In the genomic region with DNA sequence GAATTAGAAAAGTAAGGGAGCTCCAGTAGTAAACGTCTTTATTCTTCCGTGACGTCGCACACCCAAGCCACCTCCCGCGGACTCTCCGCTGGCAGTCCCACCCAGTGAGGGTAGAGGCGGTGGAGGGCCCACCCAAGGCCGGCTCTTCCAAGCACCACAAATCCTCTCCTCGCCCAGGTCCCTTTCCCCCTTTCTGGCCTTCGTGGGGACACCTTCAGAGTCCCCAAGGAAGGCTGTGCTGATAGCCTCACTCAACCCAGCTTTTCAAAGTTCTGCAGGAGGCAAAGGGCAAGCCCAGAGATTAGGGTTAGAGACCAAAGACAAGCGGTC, we compare ENCODE assay signal across 8 cellular contexts. TPM values are rescaled to one million over a fixed set of nuclear protein-coding genes. Genes with fewer than 3 reads are reported as not detected.
DNase-seq lines count a peak whose midpoint lies in the region; ATAC-seq and TF ChIP-seq lines count a peak whose summit lies in the region.

No MANE protein-coding gene starts in this region.

- no peak for TF ChIP-seq POLR2A in gastroesophageal sphincter (IDR thresholded peaks at IDR 0.05)
- no peak for TF ChIP-seq POLR2A in sigmoid colon (IDR thresholded peaks at IDR 0.05)

- H3K9me3 Mint-ChIP-seq in T-cell, result no peaks in the 10 kb centered on the region

- H3K36me3 Mint-ChIP-seq in T-cell, result peaks cover 39% of the 10 kb centered on the region

- no peaks in the 10 kb centered on the region for H3K9me3 ChIP-seq in gastroesophageal sphincter
- H3K9me3 ChIP-seq in sigmoid colon, result no peaks in the 10 kb centered on the region

- no peak for TF ChIP-seq CTCF in GM12875 (IDR thresholded peaks at IDR 0.05; ENCODE audit: borderline replicate concordance, insufficient read depth, low read depth, low read length)
- TF ChIP-seq CTCF in gastroesophageal sphincter (IDR thresholded peaks at IDR 0.05), result no peak
- no peak for TF ChIP-seq CTCF in sigmoid colon (IDR thresholded peaks at IDR 0.05)

- peak in 1 of 34 experiments; percentile 8 for DNase-seq in T-cell
- DNase-seq in sigmoid colon, result peak; percentile 68
- DNase-seq in NCI-H2227 (lab: John Stamatoyannopoulos, UW; ENCODE audit: unreplicated experiment), result no peak
- DNase-seq in EL, result no peak
- DNase-seq in NCI-H1092 (lab: John Stamatoyannopoulos, UW), result no peak

- POLR2A ChIA-PET in T-cell (lab: Charles Lee), result interaction anchor here (1.1 to 2.2 kb wide), 3 partner anchors 9 to 34 kb away, joined by 4 to 13 read pairs (median 8); partner anchors contain the start of gene GPATCH3 (in 2 of the 2)

- peak overlapping the region; percentile 79 to 98 (median 90) for H3K27ac ChIP-seq in gastroesophageal sphincter
- H3K27ac ChIP-seq in sigmoid colon, result peak overlapping the region; percentile 88 to 92 (median 90)

- CTCF ChIA-PET in T-cell (lab: Charles Lee), result interaction anchor here in 1 of 2 donors (0.6 to 2.2 kb wide), 6 partner anchors 9 to 192 kb away, joined by 3 to 13 read pairs (median 6); partner anchors contain the start of gene GPATCH3

- WGBS in gastroesophageal sphincter (ENCODE audit: low coverage in 1 of 2), 2 donors, result 2 to 14% methylated on average over 2 to 10 of the region's 12 CpGs
- WGBS in sigmoid colon, 2 donors, result 1 to 5% methylated on average over 12 of the region's 12 CpGs

- no peaks in the 10 kb centered on the region for H3K27me3 ChIP-seq in gastroesophageal sphincter
- no peaks in the 10 kb centered on the region for H3K27me3 ChIP-seq in sigmoid colon

- H3K36me3 ChIP-seq in gastroesophageal sphincter (peaks cover 0 to 82% of the 10 kb centered on the region in 2 donors), sigmoid colon (peaks cover 21 to 76% (median 46%) of the 10 kb centered on the region in 4 donors)

- peak overlapping the region; percentile 88 to 96 (median 95) for H3K4me3 Mint-ChIP-seq in T-cell

- ATAC-seq in HG02763 (IDR thresholded peaks at IDR 0.05; ENCODE audit: unreplicated experiment), result peak; percentile 10
- ATAC-seq in T-cell (replicated peaks in 1 of 4), result peak; percentile 52 to 53 (median 52)
- peak; percentile 32 for ATAC-seq in gastroesophageal sphincter

- peaks cover 28 to 35% (median 32%) of the 10 kb centered on the region in 3 donors for H3K4me1 Mint-ChIP-seq in T-cell

- no peaks in the 10 kb centered on the region for H3K27me3 Mint-ChIP-seq in T-cell

- H3K27ac Mint-ChIP-seq in T-cell, result peak overlapping the region; percentile 93

- H3K4me1 ChIP-seq in gastroesophageal sphincter (peaks cover 3 to 41% (median 17%) of the 10 kb centered on the region in 3 donors), sigmoid colon (peaks cover 0 to 23% (median 21%) of the 10 kb centered on the region in 4 donors)

- peak overlapping the region; percentile 81 for H3K4me3 ChIP-seq in GM12875 (ENCODE audit: low read depth, low read length)
- peak overlapping the region; percentile 67 to 96 for H3K4me3 ChIP-seq in gastroesophageal sphincter
- H3K4me3 ChIP-seq in sigmoid colon, result peak overlapping the region; percentile 66 to 81 (median 74)

- intact Hi-C loops in sigmoid colon (cut with DNase I), result no loop called here

- no peak for TF ChIP-seq EP300 in gastroesophageal sphincter (IDR thresholded peaks at IDR 0.05)
- no peak for TF ChIP-seq EP300 in sigmoid colon (IDR thresholded peaks at IDR 0.05)

RNA-seq across cellular contexts. Expression of gene GPN2, which starts 0.3 kb away (rescaled TPM):
- total RNA-seq in T-cell (10 to 100 TPM; 30.8 to 35.7 (median 32.7) TPM), gastroesophageal sphincter (10 to 100 TPM; 10.4 to 17.3 (median 12.8) TPM), sigmoid colon (10 to 100 TPM in 1 of 4 donors, 1 to 10 TPM in 3; 7.4 to 11.0 (median 9.8) TPM)
- 10 to 100 TPM; 12.0 to 18.6 (median 18.5) TPM for polyA plus RNA-seq in sigmoid colon

RNA-seq across cellular contexts. Expression of gene GPATCH3, which starts 9.8 kb away (rescaled TPM):
- total RNA-seq in T-cell, result 10 to 100 TPM; 23.6 to 28.6 (median 27.6) TPM
- total RNA-seq in gastroesophageal sphincter, result 10 to 100 TPM in 3 of 4 donors, 1 to 10 TPM in 1; 5.1 to 21.6 (median 14.4) TPM
- 1 to 10 TPM; 6.6 to 9.7 (median 7.5) TPM for total RNA-seq in sigmoid colon
- polyA plus RNA-seq in sigmoid colon, result 10 to 100 TPM; 12.0 to 14.3 (median 12.8) TPM

RNA-seq across cellular contexts. Expression of gene NR0B2, which starts 23.3 kb away (rescaled TPM):
- total RNA-seq in T-cell (not detected), gastroesophageal sphincter (not detected), sigmoid colon (not detected)
- under 1 TPM in 1 of 3 donors, not detected in 2; 0.82 TPM for polyA plus RNA-seq in sigmoid colon

RNA-seq across cellular contexts. Expression of gene SFN, which starts 27.5 kb away (rescaled TPM):
- total RNA-seq in T-cell (1 to 10 TPM in 4 of 5 donors, under 1 TPM in 1; 0.28 to 1.7 (median 1.6) TPM), gastroesophageal sphincter (10 to 100 TPM in 2 of 4 donors, 1 to 10 TPM in 1, under 1 TPM in 1; 0.81 to 51.6 (median 6.9) TPM), sigmoid colon (1 to 10 TPM in 2 of 4 donors, not detected in 2; 1.1 to 2.2 TPM)
- 100 to 1,000 TPM; 209 to 729 (median 212) TPM for polyA plus RNA-seq in sigmoid colon

RNA-seq across cellular contexts. Expression of gene NUDC, which starts 31.1 kb away (rescaled TPM):
- 10 to 100 TPM; 39.1 to 45.7 (median 43.2) TPM for total RNA-seq in T-cell
- 10 to 100 TPM; 64.8 to 94.5 (median 68.1) TPM for total RNA-seq in gastroesophageal sphincter
- total RNA-seq in sigmoid colon, result 10 to 100 TPM; 51.9 to 82.1 (median 59.9) TPM
- polyA plus RNA-seq in sigmoid colon, result 10 to 100 TPM; 28.4 to 67.6 (median 38.4) TPM
